Comparison of ENCODE assay signal across 16 cellular contexts in genomic region chr16:83581082-83581481, GRCh38.
A peak's percentile ranks its signal among the peaks of the same experiment; 100 is the strongest.
DNase-seq lines count a peak whose midpoint lies in the region; ATAC-seq and TF ChIP-seq lines count a peak whose summit lies in the region.
"Had no signal": no experiment of that assay in that cellular context is flagged by ENCODE, and none has a peak within 500 bp of the region (broad histone marks: within the 10 kb centered on the region; RNA-seq: fewer than 3 reads in every experiment).

No MANE protein-coding gene starts in this region.

- H2AK5ac ChIP-seq in IMR-90 (ENCODE audit: low read depth, low read length): no peak overlapping the region

- no peaks in the 10 kb centered on the region for H4K20me1 ChIP-seq in IMR-90 (ENCODE audit: insufficient read depth, low read length)

- in situ Hi-C loops in IMR-90 (cut with MboI; ENCODE audit: low sequenced_read_pairs): no loop called here

- dilution Hi-C loops in IMR-90 (cut with HindIII; ENCODE audit: low sequenced_read_pairs, unreplicated experiment): no loop called here

- no peaks in the 10 kb centered on the region for H3K9me3 ChIP-seq in IMR-90 (ENCODE audit: control insufficient read depth, insufficient read depth, low read length)
- H3K9me3 ChIP-seq: pancreas, Peyer's patch, upper lobe of right lung had no signal

- peak overlapping the region; percentile 66; the same call in 1 of the 2 replicates for H3K4me2 ChIP-seq in IMR-90 (ENCODE audit: low read depth, low read length)

- H3K4me3 Mint-ChIP-seq in activated naive CD4-positive, alpha-beta T cell treated with anti-CD3 and anti-CD28 coated beads, Interleukin-2, amount 10 ng/mL, durations not matched to agents 7 days and 5 days: no peak overlapping the region
- H3K4me3 Mint-ChIP-seq in activated CD8-positive, alpha-beta T cell treated with anti-CD3 and anti-CD28 coated beads, Interleukin-2, amount 10 ng/mL, durations not matched to agents 7 days and 5 days: no peak overlapping the region
- no peak overlapping the region for H3K4me3 Mint-ChIP-seq in natural killer cell
- H3K4me3 Mint-ChIP-seq: T-helper 17 cell had no signal

- peaks cover 2% of the 10 kb centered on the region; the same call in 1 of the 2 replicates for H3K4me1 ChIP-seq in IMR-90 (ENCODE audit: control insufficient read depth, insufficient read depth, low read length)
- H3K4me1 ChIP-seq: foreskin keratinocyte, pancreas, Peyer's patch, upper lobe of right lung had no signal

- no peaks in the 10 kb centered on the region for H3K36me3 Mint-ChIP-seq in activated naive CD4-positive, alpha-beta T cell treated with anti-CD3 and anti-CD28 coated beads, Interleukin-2, amount 10 ng/mL, durations not matched to agents 7 days and 5 days
- no peaks in the 10 kb centered on the region for H3K36me3 Mint-ChIP-seq in activated CD8-positive, alpha-beta T cell treated with anti-CD3 and anti-CD28 coated beads, Interleukin-2, amount 10 ng/mL, durations not matched to agents 7 days and 5 days (ENCODE audit: low read depth)
- no peaks in the 10 kb centered on the region for H3K36me3 Mint-ChIP-seq in natural killer cell

- peak; percentile 87 for ATAC-seq in GM19463 (IDR thresholded peaks at IDR 0.05; ENCODE audit: unreplicated experiment)
- ATAC-seq in HG02943 (IDR thresholded peaks at IDR 0.05; ENCODE audit: low read depth, unreplicated experiment): peak; percentile 68
- ATAC-seq in IMR-90 (ENCODE audit: low read depth): peak; percentile 44; the same call in 1 of the 2 replicates
- ATAC-seq in activated CD8-positive, alpha-beta T cell treated with anti-CD3 and anti-CD28 coated beads, Interleukin-2, amount 10 ng/mL, durations not matched to agents 7 days and 5 days: no peak
- no peak for ATAC-seq in natural killer cell
- ATAC-seq: foreskin keratinocyte, pancreas, T-helper 17 cell, upper lobe of right lung had no signal

- H3K4me1 Mint-ChIP-seq in activated naive CD4-positive, alpha-beta T cell treated with anti-CD3 and anti-CD28 coated beads, Interleukin-2, amount 10 ng/mL, durations not matched to agents 7 days and 5 days: no peaks in the 10 kb centered on the region
- H3K4me1 Mint-ChIP-seq in activated CD8-positive, alpha-beta T cell treated with anti-CD3 and anti-CD28 coated beads, Interleukin-2, amount 10 ng/mL, durations not matched to agents 7 days and 5 days (ENCODE audit: low read depth): no peaks in the 10 kb centered on the region
- H3K4me1 Mint-ChIP-seq in natural killer cell: no peaks in the 10 kb centered on the region
- H3K4me1 Mint-ChIP-seq: T-helper 17 cell had no signal

- H3K56ac ChIP-seq in IMR-90 (ENCODE audit: extremely low read depth, insufficient read depth, low read length): no peak overlapping the region

- TF ChIP-seq POLR2A in IMR-90 (IDR thresholded peaks at IDR 0.05; ENCODE audit: low read depth, low read length): no peak

- H2BK5ac ChIP-seq in IMR-90 (ENCODE audit: low read depth, low read length, poor library complexity, severe bottlenecking): no peak overlapping the region

- H3K27ac Mint-ChIP-seq in activated naive CD4-positive, alpha-beta T cell treated with anti-CD3 and anti-CD28 coated beads, Interleukin-2, amount 10 ng/mL, durations not matched to agents 7 days and 5 days: no peak overlapping the region
- no peak overlapping the region for H3K27ac Mint-ChIP-seq in activated CD8-positive, alpha-beta T cell treated with anti-CD3 and anti-CD28 coated beads, Interleukin-2, amount 10 ng/mL, durations not matched to agents 7 days and 5 days
- no peak overlapping the region for H3K27ac Mint-ChIP-seq in natural killer cell
- H3K27ac Mint-ChIP-seq: T-helper 17 cell had no signal

- H3K27ac ChIP-seq in IMR-90 (ENCODE audit: insufficient read depth, low read length): no peak overlapping the region
- H3K27ac ChIP-seq: foreskin keratinocyte, pancreas, Peyer's patch, upper lobe of right lung had no signal

- BruUV-seq in IMR-90 (replicated peaks; lab: Mats Ljungman, UMichigan): no TSS peak

- H3K4me3 ChIP-seq in IMR-90 (ENCODE audit: insufficient read depth, low read depth, low read length): no peak overlapping the region
- H3K4me3 ChIP-seq: pancreas, Peyer's patch, upper lobe of right lung had no signal

- H3K27me3 ChIP-seq in IMR-90 (ENCODE audit: control insufficient read depth, insufficient read depth, low read length): no peaks in the 10 kb centered on the region
- H3K27me3 ChIP-seq: foreskin keratinocyte, Peyer's patch had no signal

- intact Hi-C loops in IMR-90 (cut with micrococcal nuclease): no loop called here
- intact Hi-C loops in natural killer cell (cut with micrococcal nuclease): no loop called here

- no CpG with 5 or more reads among the region's 2 CpGs for WGBS in IMR-90 (ENCODE audit: extremely low coverage in 2 of 2, insufficient read length in 1 of 2), 2 experiments

- DNase-seq in ELR (ENCODE audit: low read depth) (peak; percentile 39), IMR-90 (peak; percentile 46), natural killer cell (no peak), NCI-H1105 (lab: John Stamatoyannopoulos, UW) (no peak)
- no peak for DNase-seq in activated naive CD4-positive, alpha-beta T cell treated with anti-CD3 and anti-CD28 coated beads, Interleukin-2, amount 10 ng/mL, durations not matched to agents 7 days and 5 days
- DNase-seq in activated CD8-positive, alpha-beta T cell treated with anti-CD3 and anti-CD28 coated beads, Interleukin-2, amount 10 ng/mL, durations not matched to agents 7 days and 5 days: no peak
- DNase-seq: DMS153, foreskin keratinocyte, NCI-H1092 treated with DMSO at 0.1 percent for 48 hours, NCI-H446, pancreas, Peyer's patch, T-helper 17 cell, upper lobe of right lung had no signal

- no peak overlapping the region for H2BK15ac ChIP-seq in IMR-90 (ENCODE audit: low read depth, low read length)

- no peaks in the 10 kb centered on the region for H3K36me3 ChIP-seq in IMR-90 (ENCODE audit: control insufficient read depth, insufficient read depth, low read length)
- H3K36me3 ChIP-seq: pancreas, Peyer's patch, upper lobe of right lung had no signal

- H3K9ac ChIP-seq in IMR-90 (ENCODE audit: low read depth, low read length): no peak overlapping the region

- no peak overlapping the region for H4K91ac ChIP-seq in IMR-90 (ENCODE audit: insufficient read depth, low read depth, low read length)

- no peak overlapping the region for H4K5ac ChIP-seq in IMR-90 (ENCODE audit: low read depth, low read length)

- TF ChIP-seq RAD21 in IMR-90 (IDR thresholded peaks at IDR 0.05; ENCODE audit: low read length): no peak

- no peaks in the 10 kb centered on the region for H3K9me3 Mint-ChIP-seq in activated naive CD4-positive, alpha-beta T cell treated with anti-CD3 and anti-CD28 coated beads, Interleukin-2, amount 10 ng/mL, durations not matched to agents 7 days and 5 days
- no peaks in the 10 kb centered on the region for H3K9me3 Mint-ChIP-seq in activated CD8-positive, alpha-beta T cell treated with anti-CD3 and anti-CD28 coated beads, Interleukin-2, amount 10 ng/mL, durations not matched to agents 7 days and 5 days (ENCODE audit: insufficient read depth)
- no peaks in the 10 kb centered on the region for H3K9me3 Mint-ChIP-seq in natural killer cell

- no peaks in the 10 kb centered on the region for H3K27me3 Mint-ChIP-seq in activated naive CD4-positive, alpha-beta T cell treated with anti-CD3 and anti-CD28 coated beads, Interleukin-2, amount 10 ng/mL, durations not matched to agents 7 days and 5 days
- H3K27me3 Mint-ChIP-seq in activated CD8-positive, alpha-beta T cell treated with anti-CD3 and anti-CD28 coated beads, Interleukin-2, amount 10 ng/mL, durations not matched to agents 7 days and 5 days (ENCODE audit: low read depth): no peaks in the 10 kb centered on the region
- H3K27me3 Mint-ChIP-seq in natural killer cell (ENCODE audit: low read depth in 2 of 2): peaks cover 0 to 2% of the 10 kb centered on the region in 2 donors

- peaks cover 2% of the 10 kb centered on the region; the same call in 1 of the 2 replicates for H3K9me1 ChIP-seq in IMR-90 (ENCODE audit: insufficient read depth, low read length)

- CTCF ChIA-PET in IMR-90 (lab: Yijun Ruan, JAX): no interaction called here
- CTCF ChIA-PET in activated naive CD4-positive, alpha-beta T cell treated with anti-CD3 and anti-CD28 coated beads, Interleukin-2, amount 10 ng/mL, durations not matched to agents 7 days and 5 days (lab: Charles Lee): no interaction called here
- CTCF ChIA-PET in activated CD8-positive, alpha-beta T cell treated with anti-CD3 and anti-CD28 coated beads, Interleukin-2, amount 10 ng/mL, durations not matched to agents 7 days and 5 days (lab: Charles Lee): no interaction called here

- POLR2A ChIA-PET in IMR-90 (lab: Charles Lee; ENCODE audit: unreplicated experiment): interaction anchor here (0.6 kb wide), 1 partner anchor 101 kb away, joined by 3 read pairs; no protein-coding TSS in a partner anchor
- POLR2A ChIA-PET in activated CD8-positive, alpha-beta T cell treated with anti-CD3 and anti-CD28 coated beads, Interleukin-2, amount 10 ng/mL, durations not matched to agents 7 days and 5 days (lab: Charles Lee): no interaction called here

- no peak overlapping the region for H4K8ac ChIP-seq in IMR-90 (ENCODE audit: low read depth in 2 of 2, low read length in 2 of 2)

- H3K4ac ChIP-seq in IMR-90 (ENCODE audit: low read depth, low read length): no peak overlapping the region

- H3K79me1 ChIP-seq in IMR-90 (ENCODE audit: low read depth in 1 of 2, low read length in 2 of 2): no peaks in the 10 kb centered on the region

- H3K23ac ChIP-seq in IMR-90 (ENCODE audit: low read depth, low read length): no peak overlapping the region

- H2BK120ac ChIP-seq in IMR-90 (ENCODE audit: low read depth, low read length): no peak overlapping the region

- H2AK9ac ChIP-seq in IMR-90 (replicated peaks; ENCODE audit: low read depth, low read length, poor library complexity): no peak overlapping the region

- TF ChIP-seq CTCF in IMR-90 (conservative IDR thresholded peaks at IDR 0.05; ENCODE audit: low read depth, low read length): no peak
- TF ChIP-seq CTCF in natural killer cell (IDR thresholded peaks at IDR 0.05): no peak

- no peak overlapping the region for H2AFZ ChIP-seq in IMR-90 (replicated peaks; ENCODE audit: low read length, poor library complexity)

- H3K18ac ChIP-seq in IMR-90 (ENCODE audit: low read depth, low read length): no peak overlapping the region

- H3K14ac ChIP-seq in IMR-90 (replicated peaks; ENCODE audit: low read depth, low read length): no peak overlapping the region

- no peak overlapping the region for H2BK20ac ChIP-seq in IMR-90 (ENCODE audit: low read depth, low read length)

TF ChIP-seq in IMR-90, 13 proteins besides CTCF, POLR2A, EP300 and RAD21 (continues in another document):
- no peak for TF ChIP-seq MXI1 (IDR thresholded peaks at IDR 0.05; ENCODE audit: borderline replicate concordance, low read depth, low read length)
- no peak for TF ChIP-seq RCOR1 (IDR thresholded peaks at IDR 0.05; ENCODE audit: insufficient replicate concordance, low read length)
- no peak for TF ChIP-seq RFX5 (IDR thresholded peaks at IDR 0.05; ENCODE audit: low read depth, low read length)
- TF ChIP-seq NFE2L2 (IDR thresholded peaks at IDR 0.05; ENCODE audit: low read depth, low read length): no peak

Comparison
In these comparisons a context has a peak if more than half of its experiments do, and no peak if none do; other contexts are left out.
1. DNase-seq: peak in ELR (single experiment) and IMR-90 (single experiment); none in activated naive CD4-positive, alpha-beta T cell treated with anti-CD3 and anti-CD28 coated beads, Interleukin-2, amount 10 ng/mL, durations not matched to agents 7 days and 5 days (single experiment), activated CD8-positive, alpha-beta T cell treated with anti-CD3 and anti-CD28 coated beads, Interleukin-2, amount 10 ng/mL, durations not matched to agents 7 days and 5 days (single experiment), natural killer cell (single experiment) and NCI-H1105 (single experiment).
2. ATAC-seq: peak in GM19463 (single experiment), HG02943 (single experiment) and IMR-90 (single experiment); none in activated CD8-positive, alpha-beta T cell treated with anti-CD3 and anti-CD28 coated beads, Interleukin-2, amount 10 ng/mL, durations not matched to agents 7 days and 5 days (single experiment) and natural killer cell (0 of 3).